Comparison of ENCODE assay signal across 18 cellular contexts in the genomic region with DNA sequence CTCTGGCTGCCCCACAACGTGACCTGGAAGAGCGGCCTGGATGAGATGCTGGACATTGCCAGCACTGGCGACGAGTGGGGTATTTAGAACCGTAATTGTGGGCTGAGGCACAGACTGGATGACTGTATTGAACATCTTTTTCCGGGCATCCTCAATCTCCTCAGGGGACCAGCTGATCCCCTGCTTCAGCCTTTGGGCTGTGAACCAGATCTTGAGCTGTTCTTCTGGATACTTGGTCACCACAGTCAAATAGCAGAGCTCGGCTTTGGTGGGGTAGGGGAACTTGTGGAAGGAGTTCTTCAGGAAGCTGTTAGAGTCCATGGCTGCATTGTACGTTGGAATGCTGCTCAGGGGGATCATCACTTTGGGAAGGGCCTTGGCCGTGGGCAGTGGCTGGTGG.
"Had no signal": no experiment of that assay in that cellular context is flagged by ENCODE, and none has a peak within 500 bp of the region (broad histone marks: within the 10 kb centered on the region; RNA-seq: fewer than 3 reads in every experiment).

No MANE protein-coding gene starts in this region.

- DNase-seq: cortex of kidney; effector CD4-positive, alpha-beta T cell; immature natural killer cell; islet precursor cell; kidney glomerular epithelial cell; left ventricle myocardium superior; lower lobe of right lung; naive thymus-derived CD8-positive, alpha-beta T cell; sigmoid colon; stimulated activated CD4-positive, alpha-beta T cell treated with anti-CD3 and anti-CD28 coated beads, Interleukin-2, amount 100 ng/mL, for 24 hours; stimulated activated CD4-positive, alpha-beta T cell treated with anti-CD3 and anti-CD28 coated beads, Interleukin-4, amount 100 ng/mL, for 24 hours; stimulated activated naive CD8-positive, alpha-beta T cell treated with anti-CD3 and anti-CD28 coated beads, Interleukin-15, Interleukin-2, amounts not matched to agents 100 U/mL and 50 U/mL, for 24 hours; thyroid gland had no signal

- H3K27ac Mint-ChIP-seq: immature natural killer cell; stimulated activated effector memory CD8-positive, alpha-beta T cell treated with anti-CD3 and anti-CD28 coated beads, Interleukin-12 subunit alpha, Interleukin-12 subunit beta, amount 100 ng/mL, for 72 hours had no signal

- H3K4me1 Mint-ChIP-seq: immature natural killer cell; stimulated activated effector memory CD8-positive, alpha-beta T cell treated with anti-CD3 and anti-CD28 coated beads, Interleukin-12 subunit alpha, Interleukin-12 subunit beta, amount 100 ng/mL, for 72 hours had no signal

- H3K4me3 Mint-ChIP-seq: immature natural killer cell; naive thymus-derived CD8-positive, alpha-beta T cell; stimulated activated effector memory CD8-positive, alpha-beta T cell treated with anti-CD3 and anti-CD28 coated beads, Interleukin-12 subunit alpha, Interleukin-12 subunit beta, amount 100 ng/mL, for 72 hours had no signal

- H3K27ac ChIP-seq: lower lobe of right lung, prostate gland, right atrium auricular region, sigmoid colon, suprapubic skin, thyroid gland, vagina had no signal

- H3K27me3 Mint-ChIP-seq: naive thymus-derived CD8-positive, alpha-beta T cell had no signal

- H3K36me3 Mint-ChIP-seq: stimulated activated effector memory CD8-positive, alpha-beta T cell treated with anti-CD3 and anti-CD28 coated beads, Interleukin-12 subunit alpha, Interleukin-12 subunit beta, amount 100 ng/mL, for 72 hours had no signal

- ATAC-seq: left ventricle myocardium superior; lower lobe of right lung; naive thymus-derived CD8-positive, alpha-beta T cell; stimulated activated effector memory CD8-positive, alpha-beta T cell treated with anti-CD3 and anti-CD28 coated beads, Interleukin-12 subunit alpha, Interleukin-12 subunit beta, amount 100 ng/mL, for 72 hours; stimulated activated naive CD8-positive, alpha-beta T cell treated with anti-CD3 and anti-CD28 coated beads, Interleukin-15, Interleukin-2, amounts not matched to agents 100 U/mL and 50 U/mL, for 24 hours had no signal
